ENCODE assay signal across 12 cellular contexts in the genomic region with DNA sequence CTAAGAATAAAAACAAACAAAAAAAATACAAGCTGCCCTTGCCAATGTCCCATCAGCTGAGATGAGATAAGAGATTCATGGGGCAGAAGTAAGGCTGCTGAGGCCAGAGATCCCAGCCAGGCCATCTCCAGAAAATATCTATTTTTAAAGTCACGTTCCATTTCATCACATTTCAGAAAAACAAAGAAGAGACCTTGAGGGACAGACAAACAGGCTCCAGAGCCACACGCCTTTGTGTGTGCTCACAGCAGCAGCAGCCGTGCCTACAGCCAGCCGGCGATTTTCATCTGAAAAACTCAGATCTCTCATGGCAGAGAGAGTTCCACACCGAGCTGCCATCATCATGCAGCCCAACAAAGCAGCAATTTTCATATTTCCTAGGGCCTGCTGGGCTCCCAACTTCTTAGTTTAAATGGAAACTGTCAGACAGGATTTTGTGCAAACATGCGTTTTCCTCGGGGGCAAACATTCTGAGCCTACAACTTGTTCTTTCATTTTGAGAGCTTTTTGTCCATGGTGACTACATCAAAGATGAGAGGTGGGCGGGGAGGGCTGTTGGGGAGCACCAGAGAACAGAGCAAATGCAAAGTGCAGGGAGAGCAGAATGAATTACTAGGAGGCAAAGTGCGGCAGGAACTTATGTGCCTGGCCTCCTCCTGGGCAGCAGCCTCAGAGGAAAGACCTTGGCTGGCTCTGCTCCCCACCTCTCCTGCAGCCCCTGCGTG. TPM values are rescaled to one million over a fixed set of nuclear protein-coding genes. Genes with fewer than 3 reads are reported as not detected.
A peak's percentile ranks its signal among the peaks of the same experiment; 100 is the strongest.
DNase-seq lines count a peak whose midpoint lies in the region; ATAC-seq and TF ChIP-seq lines count a peak whose summit lies in the region.
"Had no signal": no experiment of that assay in that cellular context is flagged by ENCODE, and none has a peak within 500 bp of the region (broad histone marks: within the 10 kb centered on the region; RNA-seq: fewer than 3 reads in every experiment).

No MANE protein-coding gene starts in this region.

- CTCF ChIA-PET in activated CD4-positive, alpha-beta memory T cell treated with anti-CD3 and anti-CD28 coated beads for 36 hours (lab: Charles Lee), result interaction anchor here (1.3 kb wide), 1 partner anchor 176 kb away, joined by 3 read pairs; no protein-coding TSS in a partner anchor
- CTCF ChIA-PET in activated CD4-positive, alpha-beta memory T cell treated with anti-CD3 and anti-CD28 coated beads, Interleukin-2, amount 10 ng/mL, durations not matched to agents 7 days and 5 days (lab: Charles Lee), result no interaction called here

- H3K4me2 ChIP-seq in fibroblast of lung (ENCODE audit: extremely low read depth, insufficient read depth, low read length), result peak overlapping the region; percentile 73

- peak overlapping the region; percentile 38 for H3K9ac ChIP-seq in fibroblast of lung (ENCODE audit: insufficient read depth, low read length)

- H3K36me3 ChIP-seq in fibroblast of lung (ENCODE audit: control insufficient read depth, insufficient read depth, low read length), result no peaks in the 10 kb centered on the region
- H3K36me3 ChIP-seq in uterus, result no peaks in the 10 kb centered on the region

- H3K36me3 Mint-ChIP-seq in activated CD4-positive, alpha-beta memory T cell treated with anti-CD3 and anti-CD28 coated beads for 36 hours, result no peaks in the 10 kb centered on the region
- no peaks in the 10 kb centered on the region for H3K36me3 Mint-ChIP-seq in activated CD4-positive, alpha-beta memory T cell treated with anti-CD3 and anti-CD28 coated beads, Interleukin-2, amount 10 ng/mL, durations not matched to agents 7 days and 5 days (ENCODE audit: low read depth)
- H3K36me3 Mint-ChIP-seq in nephron progenitor cell (ENCODE audit: low read depth), result no peaks in the 10 kb centered on the region
- no peaks in the 10 kb centered on the region for H3K36me3 Mint-ChIP-seq in naive thymus-derived CD8-positive, alpha-beta T cell
- H3K36me3 Mint-ChIP-seq: activated naive CD8-positive, alpha-beta T cell treated with anti-CD3 and anti-CD28 coated beads, Interleukin-2, amount 10 ng/mL, durations not matched to agents 7 days and 5 days had no signal

- H3K4me1 Mint-ChIP-seq in activated CD4-positive, alpha-beta memory T cell treated with anti-CD3 and anti-CD28 coated beads for 36 hours (ENCODE audit: low read depth), result peaks cover 4% of the 10 kb centered on the region
- H3K4me1 Mint-ChIP-seq in activated CD4-positive, alpha-beta memory T cell treated with anti-CD3 and anti-CD28 coated beads, Interleukin-2, amount 10 ng/mL, durations not matched to agents 7 days and 5 days, result no peaks in the 10 kb centered on the region
- H3K4me1 Mint-ChIP-seq in nephron progenitor cell, result peaks cover 89% of the 10 kb centered on the region
- H3K4me1 Mint-ChIP-seq in naive thymus-derived CD8-positive, alpha-beta T cell, result no peaks in the 10 kb centered on the region
- H3K4me1 Mint-ChIP-seq: activated naive CD8-positive, alpha-beta T cell treated with anti-CD3 and anti-CD28 coated beads, Interleukin-2, amount 10 ng/mL, durations not matched to agents 7 days and 5 days; B cell had no signal

- no peaks in the 10 kb centered on the region for H3K9me3 ChIP-seq in fibroblast of lung (ENCODE audit: control insufficient read depth, insufficient read depth, low read depth, low read length)
- H3K9me3 ChIP-seq in uterus, result no peaks in the 10 kb centered on the region

- H3K9me3 Mint-ChIP-seq in activated CD4-positive, alpha-beta memory T cell treated with anti-CD3 and anti-CD28 coated beads for 36 hours, result no peaks in the 10 kb centered on the region
- H3K9me3 Mint-ChIP-seq in activated CD4-positive, alpha-beta memory T cell treated with anti-CD3 and anti-CD28 coated beads, Interleukin-2, amount 10 ng/mL, durations not matched to agents 7 days and 5 days, result no peaks in the 10 kb centered on the region
- no peaks in the 10 kb centered on the region for H3K9me3 Mint-ChIP-seq in nephron progenitor cell
- no peaks in the 10 kb centered on the region for H3K9me3 Mint-ChIP-seq in naive thymus-derived CD8-positive, alpha-beta T cell
- H3K9me3 Mint-ChIP-seq: activated naive CD8-positive, alpha-beta T cell treated with anti-CD3 and anti-CD28 coated beads, Interleukin-2, amount 10 ng/mL, durations not matched to agents 7 days and 5 days; T-helper 1 cell treated with Interleukin-12 subunit alpha and Interleukin-12 subunit beta and Interleukin-4 antibody, amounts not matched to agents 30 μg/mL and 1 μg/mL, for 36 hours had no signal

- no peak overlapping the region for H3K27ac Mint-ChIP-seq in activated CD4-positive, alpha-beta memory T cell treated with anti-CD3 and anti-CD28 coated beads for 36 hours
- no peak overlapping the region for H3K27ac Mint-ChIP-seq in activated CD4-positive, alpha-beta memory T cell treated with anti-CD3 and anti-CD28 coated beads, Interleukin-2, amount 10 ng/mL, durations not matched to agents 7 days and 5 days
- H3K27ac Mint-ChIP-seq in nephron progenitor cell, result peak overlapping the region; percentile 34
- no peak overlapping the region for H3K27ac Mint-ChIP-seq in naive thymus-derived CD8-positive, alpha-beta T cell
- H3K27ac Mint-ChIP-seq: activated naive CD8-positive, alpha-beta T cell treated with anti-CD3 and anti-CD28 coated beads, Interleukin-2, amount 10 ng/mL, durations not matched to agents 7 days and 5 days; B cell; T-helper 1 cell treated with Interleukin-12 subunit alpha and Interleukin-12 subunit beta and Interleukin-4 antibody, amounts not matched to agents 30 μg/mL and 1 μg/mL, for 36 hours had no signal

- H2AFZ ChIP-seq in fibroblast of lung (ENCODE audit: low read length), result no peak overlapping the region

- TF ChIP-seq CTCF in fibroblast of lung (conservative IDR thresholded peaks at IDR 0.05 in 1 of 2, IDR thresholded peaks at IDR 0.05 in 1 of 2; ENCODE audit: low read depth in 1 of 2, low read length in 2 of 2), result no peak
- TF ChIP-seq CTCF in nephron progenitor cell (IDR thresholded peaks at IDR 0.05), result no peak
- TF ChIP-seq CTCF in uterus (IDR thresholded peaks at IDR 0.05), result no peak

- H3K27me3 ChIP-seq in fibroblast of lung (ENCODE audit: control insufficient read depth, insufficient read depth, low read length) (no peaks in the 10 kb centered on the region), uterus (no peaks in the 10 kb centered on the region)

- H3K27me3 Mint-ChIP-seq in activated CD4-positive, alpha-beta memory T cell treated with anti-CD3 and anti-CD28 coated beads for 36 hours, result no peaks in the 10 kb centered on the region
- H3K27me3 Mint-ChIP-seq in activated CD4-positive, alpha-beta memory T cell treated with anti-CD3 and anti-CD28 coated beads, Interleukin-2, amount 10 ng/mL, durations not matched to agents 7 days and 5 days, result no peaks in the 10 kb centered on the region
- peaks cover 3% of the 10 kb centered on the region for H3K27me3 Mint-ChIP-seq in nephron progenitor cell (ENCODE audit: low read depth, poor library complexity)
- peaks cover 0 to 2% (median 0%) of the 10 kb centered on the region in 5 donors for H3K27me3 Mint-ChIP-seq in naive thymus-derived CD8-positive, alpha-beta T cell
- H3K27me3 Mint-ChIP-seq: activated naive CD8-positive, alpha-beta T cell treated with anti-CD3 and anti-CD28 coated beads, Interleukin-2, amount 10 ng/mL, durations not matched to agents 7 days and 5 days; B cell had no signal

- peak overlapping the region; percentile 29 for H3K27ac ChIP-seq in fibroblast of lung (ENCODE audit: insufficient read depth, low read length)
- H3K27ac ChIP-seq in uterus, result peak overlapping the region; percentile 53 to 80

- intact Hi-C loops in activated CD4-positive, alpha-beta memory T cell treated with anti-CD3 and anti-CD28 coated beads for 36 hours (cut with micrococcal nuclease), result no loop called here
- intact Hi-C loops in uterus (cut with DNase I; ENCODE audit: low total_unique reads), result no loop called here

- peaks cover 34% of the 10 kb centered on the region for H3K79me2 ChIP-seq in fibroblast of lung (ENCODE audit: control insufficient read depth, insufficient read depth, low read length)

- H4K20me1 ChIP-seq in fibroblast of lung (ENCODE audit: control insufficient read depth, extremely low read depth, insufficient read depth, low read length), result peaks cover 2% of the 10 kb centered on the region

- no peak for ATAC-seq in naive thymus-derived CD8-positive, alpha-beta T cell

- H3K4me3 ChIP-seq in fibroblast of lung (replicated peaks in 1 of 4; ENCODE audit: control extremely low read depth in 1 of 4, insufficient read depth in 1 of 4, low read depth in 3 of 4, low read length in 4 of 4), result peak overlapping the region; percentile 3 to 46 (median 17)
- H3K4me3 ChIP-seq in uterus, result peak overlapping the region; percentile 3 to 22

- POLR2A ChIA-PET in activated CD4-positive, alpha-beta memory T cell treated with anti-CD3 and anti-CD28 coated beads for 36 hours (lab: Charles Lee), result no interaction called here
- POLR2A ChIA-PET in activated CD4-positive, alpha-beta memory T cell treated with anti-CD3 and anti-CD28 coated beads, Interleukin-2, amount 10 ng/mL, durations not matched to agents 7 days and 5 days (lab: Charles Lee), result no interaction called here
- POLR2A ChIA-PET in naive thymus-derived CD8-positive, alpha-beta T cell (lab: Charles Lee), result no interaction called here

- DNase-seq in activated CD4-positive, alpha-beta memory T cell treated with anti-CD3 and anti-CD28 coated beads for 36 hours, result peak; percentile 10
- no peak for DNase-seq in activated CD4-positive, alpha-beta memory T cell treated with anti-CD3 and anti-CD28 coated beads, Interleukin-2, amount 10 ng/mL, durations not matched to agents 7 days and 5 days
- peak; percentile 13 to 25 for DNase-seq in fibroblast of lung (ENCODE audit: low read depth in 2 of 2)
- no peak for DNase-seq in nephron progenitor cell
- no peak for DNase-seq in uterus
- no peak for DNase-seq in naive thymus-derived CD8-positive, alpha-beta T cell
- no peak for DNase-seq in GOT3 (lab: John Stamatoyannopoulos, UW)
- DNase-seq in NOMO-1 treated with dmso at 0.1 percent for 144 hours (lab: John Stamatoyannopoulos, UW; ENCODE audit: unreplicated experiment), result no peak
- DNase-seq: activated naive CD8-positive, alpha-beta T cell treated with anti-CD3 and anti-CD28 coated beads, Interleukin-2, amount 10 ng/mL, durations not matched to agents 7 days and 5 days; NCI-H1105 had no signal

- H3K4me3 Mint-ChIP-seq in activated CD4-positive, alpha-beta memory T cell treated with anti-CD3 and anti-CD28 coated beads for 36 hours, result no peak overlapping the region
- H3K4me3 Mint-ChIP-seq in activated CD4-positive, alpha-beta memory T cell treated with anti-CD3 and anti-CD28 coated beads, Interleukin-2, amount 10 ng/mL, durations not matched to agents 7 days and 5 days, result no peak overlapping the region
- peak overlapping the region; percentile 58 for H3K4me3 Mint-ChIP-seq in nephron progenitor cell
- H3K4me3 Mint-ChIP-seq in naive thymus-derived CD8-positive, alpha-beta T cell, result no peak overlapping the region
- H3K4me3 Mint-ChIP-seq: activated naive CD8-positive, alpha-beta T cell treated with anti-CD3 and anti-CD28 coated beads, Interleukin-2, amount 10 ng/mL, durations not matched to agents 7 days and 5 days; B cell; T-helper 1 cell treated with Interleukin-12 subunit alpha and Interleukin-12 subunit beta and Interleukin-4 antibody, amounts not matched to agents 30 μg/mL and 1 μg/mL, for 36 hours had no signal

- H3K4me1 ChIP-seq in fibroblast of lung (ENCODE audit: control insufficient read depth, extremely low read depth, insufficient read depth, low read length) (peaks cover 12% of the 10 kb centered on the region), uterus (peaks cover 5 to 12% of the 10 kb centered on the region in 2 donors)

- TF ChIP-seq POLR2A in uterus (IDR thresholded peaks at IDR 0.05), result no peak

RNA-seq across cellular contexts. Expression of gene DLG5, which starts 38.8 kb away (rescaled TPM):
- 1 to 10 TPM; 2.6 to 2.9 TPM for total RNA-seq in activated CD4-positive, alpha-beta memory T cell treated with anti-CD3 and anti-CD28 coated beads for 36 hours
- 1 to 10 TPM; 9.6 to 9.9 TPM for total RNA-seq in activated CD4-positive, alpha-beta memory T cell treated with anti-CD3 and anti-CD28 coated beads, Interleukin-2, amount 10 ng/mL, durations not matched to agents 7 days and 5 days
- 40.1 and 40.8 TPM in 2 replicates for total RNA-seq in fibroblast of lung
- 15.3 and 22.9 TPM in 2 replicates for polyA plus RNA-seq in fibroblast of lung
- 24.4 and 29.7 TPM in 2 replicates for polyA plus RNA-seq in fibroblast of lung (2012)
- polyA minus RNA-seq in fibroblast of lung (ENCODE audit: low replicate concordance), result 80.9 and 123 TPM in 2 replicates
- 10 to 100 TPM; 27.1 to 72.6 (median 46.5) TPM for total RNA-seq in uterus
- under 1 TPM; 0.30 to 0.55 TPM for total RNA-seq in naive thymus-derived CD8-positive, alpha-beta T cell
- under 1 TPM in 2 of 3 donors, not detected in 1; 0.04 to 0.54 TPM for polyA plus RNA-seq in naive thymus-derived CD8-positive, alpha-beta T cell

Comparison
In these comparisons a context has a peak if more than half of its experiments do, and no peak if none do; other contexts are left out.
1. DNase-seq: peak in activated CD4-positive, alpha-beta memory T cell treated with anti-CD3 and anti-CD28 coated beads for 36 hours (single experiment) and fibroblast of lung (2 of 2); none in activated CD4-positive, alpha-beta memory T cell treated with anti-CD3 and anti-CD28 coated beads, Interleukin-2, amount 10 ng/mL, durations not matched to agents 7 days and 5 days (single experiment), nephron progenitor cell (single experiment), uterus (0 of 2), naive thymus-derived CD8-positive, alpha-beta T cell (0 of 10), GOT3 (single experiment) and NOMO-1 treated with dmso at 0.1 percent for 144 hours (single experiment).